Comparison of ENCODE assay signal across 1 cellular context in genomic region chr6:21305827-21306469, GRCh38.
TF ChIP-seq lines count a peak whose summit lies in the region.

No MANE protein-coding gene starts in this region.

TF ChIP-seq in GM23338, 12 proteins besides CTCF, POLR2A, EP300 and RAD21 (continued from another document):
- TF ChIP-seq REST (IDR thresholded peaks at IDR 0.05; ENCODE audit: unreplicated experiment) = no peak
- TF ChIP-seq ZNF114 (CRISPR knock-in tag; IDR thresholded peaks at IDR 0.05) = no peak
- no peak for TF ChIP-seq NANOG (IDR thresholded peaks at IDR 0.05; ENCODE audit: borderline replicate concordance)
